Comparison of ENCODE assay signal across 1 cellular context in the genomic region with DNA sequence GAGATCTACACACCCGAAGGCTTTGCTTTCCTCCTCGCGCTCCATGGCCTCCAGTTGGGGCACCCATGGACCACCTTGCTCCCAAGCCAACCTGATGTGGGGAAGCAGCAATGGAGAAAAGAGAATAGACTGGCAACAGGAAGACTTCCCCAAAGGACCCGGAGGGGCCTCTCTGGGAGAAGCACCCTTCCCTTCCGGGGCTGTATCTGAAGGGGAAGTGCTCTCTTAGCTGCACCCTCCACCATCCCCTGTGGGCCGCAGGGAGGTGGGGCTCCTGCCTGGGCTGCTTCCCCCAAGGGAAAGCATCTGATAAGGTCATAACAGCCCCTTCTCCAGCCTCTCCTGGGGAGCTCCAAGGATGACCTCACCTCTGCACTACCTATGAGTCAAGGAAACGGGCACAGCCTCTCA.
TF ChIP-seq lines count a peak whose summit lies in the region.

No MANE protein-coding gene starts in this region.

TF ChIP-seq in H1, 55 proteins besides CTCF, POLR2A, EP300 and RAD21:
- no peak for TF ChIP-seq FOSL1 (IDR thresholded peaks at IDR 0.05; ENCODE audit: insufficient read depth, low read depth, low read length)
- no peak for TF ChIP-seq MAFK (IDR thresholded peaks at IDR 0.05; ENCODE audit: low read depth, low read length)
